ENCODE assay signal across 21 cellular contexts in genomic region chr4:103268746-103269145, GRCh38.
DNase-seq lines count a peak whose midpoint lies in the region; ATAC-seq, FAIRE-seq and TF ChIP-seq lines count a peak whose summit lies in the region.
"Had no signal": no experiment of that assay in that cellular context is flagged by ENCODE, and none has a peak within 500 bp of the region (broad histone marks: within the 10 kb centered on the region; RNA-seq: fewer than 3 reads in every experiment).

No MANE protein-coding gene starts in this region.

- H3K27ac ChIP-seq in HepG2 (ENCODE audit: extremely low read length, insufficient read depth, low read length) = no peak overlapping the region
- H3K27ac ChIP-seq in right lobe of liver = no peak overlapping the region

- TF ChIP-seq CTCF in HepG2 (CRISPR knock-in tag; IDR thresholded peaks at IDR 0.05) (no peak), right lobe of liver (IDR thresholded peaks at IDR 0.05) (no peak), epithelial cell of esophagus (IDR thresholded peaks at IDR 0.05; ENCODE audit: insufficient read depth, low read depth, low read length, missing control alignments) (no peak), retinal pigment epithelial cell (conservative IDR thresholded peaks at IDR 0.05; ENCODE audit: low read depth, low read length) (no peak), omental fat pad (IDR thresholded peaks at IDR 0.05) (no peak)

- H3K79me2 ChIP-seq in HepG2 (ENCODE audit: insufficient read depth, low read length) = peaks cover 7% of the 10 kb centered on the region

- in situ Hi-C loops in HepG2 (cut with HindIII; ENCODE audit: extremely low pct_ligation_motif_present, low pct_unique_long_range_greater_than_20kb) = no loop called here

- TF ChIP-seq RAD21 in HepG2 (CRISPR knock-in tag; IDR thresholded peaks at IDR 0.05) = no peak

- DNase-seq in HepG2 (ENCODE audit: low spot score) = no peak
- DNase-seq in right lobe of liver = no peak
- DNase-seq in HT1080 (ENCODE audit: low read depth) = peak; percentile 77
- DNase-seq in epithelial cell of esophagus (ENCODE audit: low read depth) = peak; percentile 27
- peak; percentile 70 for DNase-seq in retinal pigment epithelial cell (ENCODE audit: low read depth)
- DNase-seq in inferior parietal cortex (ENCODE audit: extremely low spot score) = no peak
- no peak for DNase-seq in GM19240 (ENCODE audit: insufficient read length, low spot score)
- DNase-seq in omental fat pad (ENCODE audit: low spot score) = no peak
- DNase-seq: ACHN; BE2C; C1 segment of cervical spinal cord; CD4-positive, CD25-positive, alpha-beta regulatory T cell; CD8-positive, alpha-beta memory T cell; COR-L47; DMS 273 treated with DMSO at 0.1 percent for 48 hours; DMS79; GF-D8; HCEC 1CT; KG1 had no signal

- CTCF ChIA-PET in HepG2 (lab: Yijun Ruan, JAX; ENCODE audit: low intra/inter-chr PET ratio, low total read pairs) = no interaction called here

- H4K20me1 ChIP-seq in HepG2 (ENCODE audit: insufficient read depth, low read length) = no peaks in the 10 kb centered on the region

- intact Hi-C loops in HepG2 (cut with micrococcal nuclease; ENCODE audit: unreplicated experiment) (no loop called here), right lobe of liver (cut with DNase I) (no loop called here)

- no peaks in the 10 kb centered on the region for H3K36me3 ChIP-seq in HepG2 (replicated peaks in 1 of 2; ENCODE audit: control insufficient read depth in 1 of 2, insufficient read depth in 2 of 2, low read length in 2 of 2)
- no peaks in the 10 kb centered on the region for H3K36me3 ChIP-seq in right lobe of liver
- H3K36me3 ChIP-seq: BE2C had no signal

- no peaks in the 10 kb centered on the region for H3K4me1 ChIP-seq in HepG2 (ENCODE audit: insufficient read depth, low read length)
- no peaks in the 10 kb centered on the region for H3K4me1 ChIP-seq in right lobe of liver
- H3K4me1 ChIP-seq: BE2C had no signal

- BruUV-seq in HepG2 (replicated peaks; lab: Mats Ljungman, UMichigan) = no TSS peak

- no peaks in the 10 kb centered on the region for H3K27me3 ChIP-seq in HepG2 (ENCODE audit: control insufficient read depth in 1 of 2, insufficient read depth in 2 of 2, low read length in 2 of 2)
- no peaks in the 10 kb centered on the region for H3K27me3 ChIP-seq in right lobe of liver

- peaks cover 4% of the 10 kb centered on the region; the same call in 1 of the 2 replicates for H3K9me3 ChIP-seq in HepG2 (ENCODE audit: low read length)
- no peaks in the 10 kb centered on the region for H3K9me3 ChIP-seq in right lobe of liver
- H3K9me3 ChIP-seq: BE2C had no signal

- no peak overlapping the region for H3K9ac ChIP-seq in HepG2 (ENCODE audit: insufficient read depth, low read depth, low read length)

- TF ChIP-seq EP300 in HepG2 (IDR thresholded peaks at IDR 0.05; ENCODE audit: low read depth in 2 of 2, low read length in 2 of 2) (no peak), HepG2 (CRISPR knock-in tag; IDR thresholded peaks at IDR 0.05; ENCODE audit: borderline replicate concordance) (no peak)

- TF ChIP-seq POLR2A in HepG2 (IDR thresholded peaks at IDR 0.05; ENCODE audit: insufficient read depth in 1 of 2, low read depth in 2 of 2, low read length in 2 of 2) = no peak
- no peak for TF ChIP-seq POLR2A in right lobe of liver (IDR thresholded peaks at IDR 0.05)

- POLR2A ChIA-PET in HepG2 (lab: Yijun Ruan, JAX) = no interaction called here

- H2AFZ ChIP-seq in HepG2 (ENCODE audit: low read length) = no peak overlapping the region

- no peak for ATAC-seq in HepG2
- no peak for ATAC-seq in right lobe of liver
- no peak for ATAC-seq in omental fat pad (ENCODE audit: low FRiP score)

- no peak overlapping the region for H3K4me2 ChIP-seq in HepG2 (ENCODE audit: low read depth, low read length)

- no peak for FAIRE-seq in HepG2 (lab: Jason Lieb, UNC)
- FAIRE-seq: A204.1, H54 had no signal

- no peak overlapping the region for H3K4me3 ChIP-seq in HepG2 (replicated peaks in 1 of 3; ENCODE audit: insufficient read depth in 1 of 3, low read depth in 2 of 3, low read length in 3 of 3)
- H3K4me3 ChIP-seq in right lobe of liver = no peak overlapping the region
- H3K4me3 ChIP-seq in epithelial cell of esophagus (ENCODE audit: low read length) = no peak overlapping the region
- no peak overlapping the region for H3K4me3 ChIP-seq in retinal pigment epithelial cell (ENCODE audit: low read length)

TF ChIP-seq in HepG2, 621 proteins besides CTCF, POLR2A, EP300 and RAD21:
- TF ChIP-seq ZNF382 (CRISPR knock-in tag; IDR thresholded peaks at IDR 0.05; ENCODE audit: borderline replicate concordance) (no peak), FOSL2 (CRISPR knock-in tag; IDR thresholded peaks at IDR 0.05) (peak; percentile 17; the same call in 1 of the 2 replicates)
- TF ChIP-seq, protein P1, sequence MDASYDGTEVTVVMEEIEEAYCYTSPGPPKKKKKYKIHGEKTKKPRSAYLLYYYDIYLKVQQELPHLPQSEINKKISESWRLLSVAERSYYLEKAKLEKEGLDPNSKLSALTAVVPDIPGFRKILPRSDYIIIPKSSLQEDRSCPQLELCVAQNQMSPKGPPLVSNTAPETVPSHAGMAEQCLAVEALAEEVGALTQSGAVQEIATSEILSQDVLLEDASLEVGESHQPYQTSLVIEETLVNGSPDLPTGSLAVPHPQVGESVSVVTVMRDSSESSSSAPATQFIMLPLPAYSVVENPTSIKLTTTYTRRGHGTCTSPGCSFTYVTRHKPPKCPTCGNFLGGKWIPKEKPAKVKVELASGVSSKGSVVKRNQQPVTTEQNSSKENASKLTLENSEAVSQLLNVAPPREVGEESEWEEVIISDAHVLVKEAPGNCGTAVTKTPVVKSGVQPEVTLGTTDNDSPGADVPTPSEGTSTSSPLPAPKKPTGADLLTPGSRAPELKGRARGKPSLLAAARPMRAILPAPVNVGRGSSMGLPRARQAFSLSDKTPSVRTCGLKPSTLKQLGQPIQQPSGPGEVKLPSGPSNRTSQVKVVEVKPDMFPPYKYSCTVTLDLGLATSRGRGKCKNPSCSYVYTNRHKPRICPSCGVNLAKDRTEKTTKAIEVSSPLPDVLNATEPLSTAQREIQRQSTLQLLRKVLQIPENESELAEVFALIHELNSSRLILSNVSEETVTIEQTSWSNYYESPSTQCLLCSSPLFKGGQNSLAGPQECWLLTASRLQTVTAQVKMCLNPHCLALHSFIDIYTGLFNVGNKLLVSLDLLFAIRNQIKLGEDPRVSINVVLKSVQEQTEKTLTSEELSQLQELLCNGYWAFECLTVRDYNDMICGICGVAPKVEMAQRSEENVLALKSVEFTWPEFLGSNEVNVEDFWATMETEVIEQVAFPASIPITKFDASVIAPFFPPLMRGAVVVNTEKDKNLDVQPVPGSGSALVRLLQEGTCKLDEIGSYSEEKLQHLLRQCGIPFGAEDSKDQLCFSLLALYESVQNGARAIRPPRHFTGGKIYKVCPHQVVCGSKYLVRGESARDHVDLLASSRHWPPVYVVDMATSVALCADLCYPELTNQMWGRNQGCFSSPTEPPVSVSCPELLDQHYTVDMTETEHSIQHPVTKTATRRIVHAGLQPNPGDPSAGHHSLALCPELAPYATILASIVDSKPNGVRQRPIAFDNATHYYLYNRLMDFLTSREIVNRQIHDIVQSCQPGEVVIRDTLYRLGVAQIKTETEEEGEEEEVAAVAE (CRISPR knock-in tag; IDR thresholded peaks at IDR 0.05; ENCODE audit: borderline replicate concordance) = no peak

Comparison
In these comparisons a context has a peak if more than half of its experiments do, and no peak if none do; other contexts are left out.
1. DNase-seq: peak in HT1080 (single experiment), epithelial cell of esophagus (single experiment) and retinal pigment epithelial cell (single experiment); none in HepG2 (single experiment), right lobe of liver (0 of 3), inferior parietal cortex (single experiment), GM19240 (single experiment) and omental fat pad (single experiment).